34 cellular contexts compared by ENCODE assay signal in the genomic region with DNA sequence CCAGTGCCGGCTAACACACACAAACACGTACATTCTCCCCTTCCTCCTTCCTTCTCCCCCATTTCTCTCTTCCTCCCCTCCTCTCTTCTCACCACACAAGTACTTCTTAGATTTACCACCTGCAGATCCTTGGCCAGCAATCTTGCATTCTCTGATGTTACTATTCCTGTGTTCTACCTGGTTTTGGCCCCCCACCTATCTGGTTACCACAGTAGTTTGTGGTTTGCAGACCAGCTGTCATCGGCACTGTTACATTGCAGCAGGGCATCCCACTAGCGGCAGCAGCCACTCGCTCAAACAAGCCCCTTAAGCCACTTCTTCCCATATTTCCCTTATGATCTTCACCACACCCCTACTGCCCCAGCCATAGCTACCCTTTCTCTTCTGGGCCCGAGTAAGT. TPM values are rescaled to one million over a fixed set of nuclear protein-coding genes. Genes with fewer than 3 reads are reported as not detected.
DNase-seq lines count a peak whose midpoint lies in the region; ATAC-seq, FAIRE-seq and TF ChIP-seq lines count a peak whose summit lies in the region.
"Had no signal": no experiment of that assay in that cellular context is flagged by ENCODE, and none has a peak within 500 bp of the region (broad histone marks: within the 10 kb centered on the region; RNA-seq: fewer than 3 reads in every experiment).

No MANE protein-coding gene starts in this region.

- FAIRE-seq in HepG2 (lab: Jason Lieb, UNC), result no peak
- FAIRE-seq in GM12891 (lab: Jason Lieb, UNC), result no peak
- FAIRE-seq: H1, RCC 7860 had no signal

- H3K4me2 ChIP-seq in HepG2 (ENCODE audit: low read depth, low read length), result no peak overlapping the region
- peak overlapping the region; percentile 55 for H3K4me2 ChIP-seq in PC-3 (ENCODE audit: low read length)

- no peak overlapping the region for H3K4me3 Mint-ChIP-seq in dendritic cell treated with granulocyte-macrophage colony-stimulating factor and Interleukin-4, amounts not matched to agents 40 ng/mL and 50 ng/mL, for 4 days
- H3K4me3 Mint-ChIP-seq in type B pancreatic cell, result peak overlapping the region; percentile 67
- H3K4me3 Mint-ChIP-seq: activated CD8-positive, alpha-beta T cell treated with anti-CD3 and anti-CD28 coated beads for 36 hours; brain; mesothelial cell of epicardium; T-cell had no signal

- no peak for TF ChIP-seq RAD21 in HepG2 (CRISPR knock-in tag; IDR thresholded peaks at IDR 0.05)

- TF ChIP-seq POLR2A in HepG2 (IDR thresholded peaks at IDR 0.05; ENCODE audit: insufficient read depth in 1 of 2, low read depth in 2 of 2, low read length in 2 of 2), result no peak
- TF ChIP-seq POLR2A in right lobe of liver (IDR thresholded peaks at IDR 0.05), result no peak
- TF ChIP-seq POLR2A in GM12891 (IDR thresholded peaks at IDR 0.05; ENCODE audit: low read depth, low read length), result no peak

- peaks cover 7% of the 10 kb centered on the region for H3K27me3 Mint-ChIP-seq in dendritic cell treated with granulocyte-macrophage colony-stimulating factor and Interleukin-4, amounts not matched to agents 40 ng/mL and 50 ng/mL, for 4 days
- no peaks in the 10 kb centered on the region for H3K27me3 Mint-ChIP-seq in type B pancreatic cell
- H3K27me3 Mint-ChIP-seq: activated CD8-positive, alpha-beta T cell treated with anti-CD3 and anti-CD28 coated beads for 36 hours; T-cell had no signal

- H3K4me1 Mint-ChIP-seq in dendritic cell treated with granulocyte-macrophage colony-stimulating factor and Interleukin-4, amounts not matched to agents 40 ng/mL and 50 ng/mL, for 4 days (ENCODE audit: low read depth), result peaks cover 49% of the 10 kb centered on the region
- peaks cover 32% of the 10 kb centered on the region for H3K4me1 Mint-ChIP-seq in type B pancreatic cell (ENCODE audit: unreplicated experiment)

- H3K4me3 ChIP-seq in HepG2 (replicated peaks in 1 of 3; ENCODE audit: insufficient read depth in 1 of 3, low read depth in 2 of 3, low read length in 3 of 3) (no peak overlapping the region), right lobe of liver (no peak overlapping the region), PC-3 (ENCODE audit: low read length) (no peak overlapping the region), left lung (no peak overlapping the region)
- H3K4me3 ChIP-seq: BLaER1 treated with 17β-estradiol and CSF1 and Interleukin-3, amounts not matched to agents 10 nM and 100 nM; SJSA1; transverse colon had no signal

- H3K27ac ChIP-seq in HepG2 (ENCODE audit: extremely low read length, insufficient read depth, low read length) (no peak overlapping the region), right lobe of liver (no peak overlapping the region), PC-3 (ENCODE audit: low read length) (peak overlapping the region; percentile 51), left lung (no peak overlapping the region)
- H3K27ac ChIP-seq: BLaER1 treated with 17β-estradiol and CSF1 and Interleukin-3, amounts not matched to agents 10 nM and 100 nM; HL-60; SJSA1; transverse colon had no signal

- H3F3A ChIP-seq in PC-3 (ENCODE audit: low read length, unreplicated experiment), result peaks cover 10% of the 10 kb centered on the region

- TF ChIP-seq CTCF in HepG2 (CRISPR knock-in tag; IDR thresholded peaks at IDR 0.05), result no peak
- TF ChIP-seq CTCF in right lobe of liver (IDR thresholded peaks at IDR 0.05), result no peak
- no peak for TF ChIP-seq CTCF in PC-3 (conservative IDR thresholded peaks at IDR 0.05; ENCODE audit: low read depth, low read length)
- TF ChIP-seq CTCF in type B pancreatic cell (conservative IDR thresholded peaks at IDR 0.05), result no peak
- TF ChIP-seq CTCF in left lung (IDR thresholded peaks at IDR 0.05), result no peak

- peaks cover 35% of the 10 kb centered on the region for H3K4me1 ChIP-seq in HepG2 (ENCODE audit: insufficient read depth, low read length)
- peaks cover 0 to 20% (median 4%) of the 10 kb centered on the region in 4 donors for H3K4me1 ChIP-seq in right lobe of liver
- H3K4me1 ChIP-seq in PC-3 (ENCODE audit: insufficient read depth, low read length), result peaks cover 77% of the 10 kb centered on the region
- peaks cover 0 to 27% of the 10 kb centered on the region in 2 donors for H3K4me1 ChIP-seq in left lung

- H4K20me1 ChIP-seq in HepG2 (ENCODE audit: insufficient read depth, low read length), result 0 out of 2 replicates have a peak, but pooled peaks cover 4% of the 10 kb centered on the region
- H4K20me1 ChIP-seq in PC-3 (ENCODE audit: low read length), result no peaks in the 10 kb centered on the region

- no peak overlapping the region for H2AFZ ChIP-seq in HepG2 (ENCODE audit: low read length)
- H2AFZ ChIP-seq in PC-3 (ENCODE audit: low read length), result no peak overlapping the region

- POLR2A ChIA-PET in HepG2 (lab: Yijun Ruan, JAX), result no interaction called here
- POLR2A ChIA-PET in PC-3 (lab: Charles Lee; ENCODE audit: unreplicated experiment), result interaction anchor here (0.6 to 1.2 kb wide), 2 partner anchors 12 to 49 kb away, joined by 3 to 5 read pairs; no protein-coding TSS in a partner anchor

- peak overlapping the region; percentile 4 for H3K27ac Mint-ChIP-seq in dendritic cell treated with granulocyte-macrophage colony-stimulating factor and Interleukin-4, amounts not matched to agents 40 ng/mL and 50 ng/mL, for 4 days
- peak overlapping the region; percentile 92 for H3K27ac Mint-ChIP-seq in type B pancreatic cell
- H3K27ac Mint-ChIP-seq: activated CD8-positive, alpha-beta T cell treated with anti-CD3 and anti-CD28 coated beads for 36 hours; brain; mesothelial cell of epicardium; T-cell had no signal

- in situ Hi-C loops in HepG2 (cut with HindIII; ENCODE audit: extremely low pct_ligation_motif_present, low pct_unique_long_range_greater_than_20kb), result no loop called here

- H3K27me3 ChIP-seq in HepG2 (ENCODE audit: control insufficient read depth in 1 of 2, insufficient read depth in 2 of 2, low read length in 2 of 2) (no peaks in the 10 kb centered on the region; a peak in 1 of 5 replicates), right lobe of liver (no peaks in the 10 kb centered on the region), PC-3 (ENCODE audit: low read length) (no peaks in the 10 kb centered on the region), left lung (no peaks in the 10 kb centered on the region)
- H3K27me3 ChIP-seq: BLaER1 treated with 17β-estradiol and CSF1 and Interleukin-3, amounts not matched to agents 10 nM and 100 nM; SJSA1; transverse colon had no signal

- ATAC-seq in HepG2 (no peak), right lobe of liver (no peak), PC-3 (no peak), left lung (no peak), GM18511 (IDR thresholded peaks at IDR 0.05; ENCODE audit: unreplicated experiment) (no peak)
- ATAC-seq: activated CD8-positive, alpha-beta T cell treated with anti-CD3 and anti-CD28 coated beads for 36 hours; T-cell had no signal

- H3K9me2 ChIP-seq in PC-3 (replicated peaks; ENCODE audit: low read length), result no peaks in the 10 kb centered on the region

- H3K9me3 Mint-ChIP-seq in dendritic cell treated with granulocyte-macrophage colony-stimulating factor and Interleukin-4, amounts not matched to agents 40 ng/mL and 50 ng/mL, for 4 days, result no peaks in the 10 kb centered on the region
- no peaks in the 10 kb centered on the region for H3K9me3 Mint-ChIP-seq in type B pancreatic cell
- H3K9me3 Mint-ChIP-seq: activated CD8-positive, alpha-beta T cell treated with anti-CD3 and anti-CD28 coated beads for 36 hours; brain; mesothelial cell of epicardium; naive B cell; T-cell had no signal

- CTCF ChIA-PET in HepG2 (lab: Yijun Ruan, JAX; ENCODE audit: low intra/inter-chr PET ratio, low total read pairs), result no interaction called here
- CTCF ChIA-PET in PC-3 (lab: Charles Lee), result interaction anchor here (0.8 kb wide), 1 partner anchor 32 kb away, joined by 3 read pairs; no protein-coding TSS in a partner anchor

- peaks cover 64% of the 10 kb centered on the region for H3K36me3 Mint-ChIP-seq in dendritic cell treated with granulocyte-macrophage colony-stimulating factor and Interleukin-4, amounts not matched to agents 40 ng/mL and 50 ng/mL, for 4 days (ENCODE audit: low read depth)
- peaks cover 30% of the 10 kb centered on the region for H3K36me3 Mint-ChIP-seq in type B pancreatic cell

- H3K9ac ChIP-seq in HepG2 (ENCODE audit: insufficient read depth, low read depth, low read length) (no peak overlapping the region), PC-3 (ENCODE audit: low read length) (no peak overlapping the region)
- H3K9ac ChIP-seq: BLaER1 treated with 17β-estradiol and CSF1 and Interleukin-3, amounts not matched to agents 10 nM and 100 nM had no signal

- H3K36me3 ChIP-seq in HepG2 (replicated peaks in 1 of 2; ENCODE audit: control insufficient read depth in 1 of 2, insufficient read depth in 2 of 2, low read length in 2 of 2) (peaks cover 19 to 49% of the 10 kb centered on the region in 2 experiments), right lobe of liver (peaks cover 0 to 57% (median 26%) of the 10 kb centered on the region in 4 donors), PC-3 (ENCODE audit: low read depth, low read length) (peaks cover 19% of the 10 kb centered on the region), left lung (peaks cover 0 to 54% of the 10 kb centered on the region in 2 donors)

- no TSS peak for BruUV-seq in HepG2 (replicated peaks; lab: Mats Ljungman, UMichigan)
- BruUV-seq in PC-3 (replicated peaks; lab: Mats Ljungman, UMichigan), result no TSS peak

- intact Hi-C loops in HepG2 (cut with micrococcal nuclease; ENCODE audit: unreplicated experiment) (no loop called here), right lobe of liver (cut with DNase I) (no loop called here), PC-3 (cut with micrococcal nuclease) (no loop called here), left lung (cut with DNase I) (no loop called here)
- intact Hi-C loops in dendritic cell treated with granulocyte-macrophage colony-stimulating factor and Interleukin-4, amounts not matched to agents 40 ng/mL and 50 ng/mL, for 4 days (cut with micrococcal nuclease), result no loop called here

- DNase-seq in HepG2 (ENCODE audit: low spot score), result no peak
- no peak for DNase-seq in right lobe of liver
- DNase-seq in PC-3, result no peak
- DNase-seq in type B pancreatic cell (ENCODE audit: extremely low spot score, unreplicated experiment), result no peak
- no peak for DNase-seq in left lung
- DNase-seq in GM12891 (ENCODE audit: insufficient read length, low spot score), result no peak
- DNase-seq: activated CD4-positive, alpha-beta T cell treated with anti-CD3 and anti-CD28 coated beads for 1 hour; activated CD8-positive, alpha-beta T cell treated with anti-CD3 and anti-CD28 coated beads for 36 hours; activated effector memory CD4-positive, alpha-beta T cell treated with anti-CD3 and anti-CD28 coated beads, Interleukin-2, amount 50 U/mL, for 16 hours; activated T-cell treated with anti-CD3 and anti-CD28 coated beads for 4 hours; Calu3; cerebellar nuclear complex; DND-41; glutamatergic neuron; islet precursor cell; naive B cell; NCI-H1048; NCI-H187 treated with DMSO at 0.1 percent for 48 hours; NCI-H526 treated with DMSO at 0.1 percent for 48 hours; T-cell; transverse colon had no signal

- no peak for TF ChIP-seq EP300 in HepG2 (IDR thresholded peaks at IDR 0.05; ENCODE audit: low read depth in 2 of 2, low read length in 2 of 2)
- TF ChIP-seq EP300 in HepG2 (CRISPR knock-in tag; IDR thresholded peaks at IDR 0.05; ENCODE audit: borderline replicate concordance), result no peak

- H3K9me3 ChIP-seq in HepG2 (ENCODE audit: low read length) (no peaks in the 10 kb centered on the region), right lobe of liver (no peaks in the 10 kb centered on the region), PC-3 (ENCODE audit: low read length) (no peaks in the 10 kb centered on the region), left lung (no peaks in the 10 kb centered on the region)
- H3K9me3 ChIP-seq: SJSA1, transverse colon had no signal

- WGBS in HepG2 (ENCODE audit: low lambda C conversion rate), result 96% methylated on average over 6 of the region's 6 CpGs
- 70% methylated on average over 6 of the region's 6 CpGs for WGBS in right lobe of liver (ENCODE audit: insufficient coverage, low coverage, low lambda C conversion rate, missing lambda C conversion rate)

- H3K79me2 ChIP-seq in HepG2 (ENCODE audit: insufficient read depth, low read length) (peaks cover 11% of the 10 kb centered on the region), PC-3 (ENCODE audit: low read length) (peaks cover 16% of the 10 kb centered on the region)

RNA-seq across cellular contexts. Expression of a gene that starts 3.9 kb away (rescaled TPM):
- total RNA-seq in HepG2 (2016; rRNA removed; fragmentation: Illumina TruSeq; extraction: Trizol) (16.1 and 22.8 TPM in 2 replicates), right lobe of liver (10 to 100 TPM; 12.7 to 38.1 (median 18.5) TPM), PC-3 (2014; rRNA removed) (9.1 and 9.6 TPM in 2 replicates), type B pancreatic cell (ENCODE audit: low replicate concordance) (34.1 and 71.0 TPM in 2 replicates), left lung (10 to 100 TPM; 33.6 to 51.0 TPM)
- 1.9 and 2.6 TPM in 2 replicates for total RNA-seq in HepG2 (2016; cell fraction: cytosol; rRNA removed; fragmentation: Illumina TruSeq; extraction: Trizol; ENCODE audit: low read depth)
- 13.5 and 23.6 TPM in 2 replicates for total RNA-seq in HepG2 (2016; cell fraction: insoluble cytoplasmic fraction; rRNA removed; fragmentation: Illumina TruSeq; extraction: Trizol)
- total RNA-seq in HepG2 (2016; cell fraction: membrane; rRNA removed; fragmentation: Illumina TruSeq; extraction: Trizol), result 5.5 and 6.1 TPM in 2 replicates
- total RNA-seq in HepG2 (2016; cell fraction: nucleus; rRNA removed; fragmentation: Illumina TruSeq; extraction: Trizol), result 15.3 and 18.4 TPM in 2 replicates
- polyA plus RNA-seq in HepG2 (2011; rRNA removed), result 47.5 and 48.1 TPM in 2 replicates
- polyA plus RNA-seq in HepG2 (2011; cell fraction: cytosol; rRNA removed), result 40.5 and 42.2 TPM in 2 replicates
- 28.4 and 31.8 TPM in 2 replicates for polyA plus RNA-seq in HepG2 (2011; cell fraction: nucleus; rRNA removed)
- polyA plus RNA-seq in HepG2 (2012), result 28.4 and 31.9 TPM in 2 replicates
- polyA plus RNA-seq in HepG2 (2016; cell fraction: cytosol; fragmentation: Illumina TruSeq; extraction: Trizol; ENCODE audit: low read depth), result 4.3 and 5.4 TPM in 2 replicates
- polyA plus RNA-seq in HepG2 (2016; cell fraction: insoluble cytoplasmic fraction; fragmentation: Illumina TruSeq; extraction: Trizol; ENCODE audit: low read depth), result 31.7 and 36.0 TPM in 2 replicates
- polyA plus RNA-seq in HepG2 (2016; cell fraction: membrane; fragmentation: Illumina TruSeq; extraction: Trizol; ENCODE audit: low read depth), result 10.4 and 12.8 TPM in 2 replicates
- 27.4 and 28.0 TPM in 2 replicates for polyA plus RNA-seq in HepG2 (2016; cell fraction: nucleus; fragmentation: Illumina TruSeq; extraction: Trizol; ENCODE audit: insufficient read depth, low read depth)
- 45.6 and 63.5 TPM in 2 replicates for polyA minus RNA-seq in HepG2 (2011; rRNA and poly(A)+ RNA removed; ENCODE audit: low replicate concordance)
- 14.6 and 19.0 TPM in 2 replicates for polyA minus RNA-seq in HepG2 (2011; cell fraction: cytosol; rRNA and poly(A)+ RNA removed)
- polyA minus RNA-seq in HepG2 (2011; cell fraction: nucleus; rRNA and poly(A)+ RNA removed), result 26.9 and 36.6 TPM in 2 replicates
- 7.3 TPM for polyA plus RNA-seq in GM12891 (2012; ENCODE audit: low read depth, missing spikeins)

RNA-seq across cellular contexts. Expression of a gene that starts 13.0 kb away (rescaled TPM):
- total RNA-seq in HepG2 (2016; rRNA removed; fragmentation: Illumina TruSeq; extraction: Trizol) (385 and 558 TPM in 2 replicates), right lobe of liver (100 to 1,000 TPM; 107 to 249 (median 133) TPM), PC-3 (2014; rRNA removed) (228 and 258 TPM in 2 replicates), type B pancreatic cell (ENCODE audit: low replicate concordance) (191 and 228 TPM in 2 replicates), left lung (100 to 1,000 TPM; 220 to 251 TPM)
- total RNA-seq in HepG2 (2016; cell fraction: cytosol; rRNA removed; fragmentation: Illumina TruSeq; extraction: Trizol; ENCODE audit: low read depth), result 148 and 149 TPM in 2 replicates
- total RNA-seq in HepG2 (2016; cell fraction: insoluble cytoplasmic fraction; rRNA removed; fragmentation: Illumina TruSeq; extraction: Trizol), result 449 and 577 TPM in 2 replicates
- 133 and 150 TPM in 2 replicates for total RNA-seq in HepG2 (2016; cell fraction: membrane; rRNA removed; fragmentation: Illumina TruSeq; extraction: Trizol)
- total RNA-seq in HepG2 (2016; cell fraction: nucleus; rRNA removed; fragmentation: Illumina TruSeq; extraction: Trizol), result 382 and 439 TPM in 2 replicates
- polyA plus RNA-seq in HepG2 (2011; rRNA removed), result 508 and 626 TPM in 2 replicates
- polyA plus RNA-seq in HepG2 (2011; cell fraction: cytosol; rRNA removed), result 1,110 and 1,232 TPM in 2 replicates
- 187 and 222 TPM in 2 replicates for polyA plus RNA-seq in HepG2 (2011; cell fraction: nucleus; rRNA removed)
- 327 and 493 TPM in 2 replicates for polyA plus RNA-seq in HepG2 (2012)
- polyA plus RNA-seq in HepG2 (2016; cell fraction: cytosol; fragmentation: Illumina TruSeq; extraction: Trizol; ENCODE audit: low read depth), result 141 and 152 TPM in 2 replicates
- 395 and 434 TPM in 2 replicates for polyA plus RNA-seq in HepG2 (2016; cell fraction: insoluble cytoplasmic fraction; fragmentation: Illumina TruSeq; extraction: Trizol; ENCODE audit: low read depth)
- polyA plus RNA-seq in HepG2 (2016; cell fraction: membrane; fragmentation: Illumina TruSeq; extraction: Trizol; ENCODE audit: low read depth), result 122 and 125 TPM in 2 replicates
- 602 and 624 TPM in 2 replicates for polyA plus RNA-seq in HepG2 (2016; cell fraction: nucleus; fragmentation: Illumina TruSeq; extraction: Trizol; ENCODE audit: insufficient read depth, low read depth)
- 261 and 460 TPM in 2 replicates for polyA minus RNA-seq in HepG2 (2011; rRNA and poly(A)+ RNA removed; ENCODE audit: low replicate concordance)
- polyA minus RNA-seq in HepG2 (2011; cell fraction: cytosol; rRNA and poly(A)+ RNA removed), result 132 TPM in 2 replicates
- 79.2 and 94.7 TPM in 2 replicates for polyA minus RNA-seq in HepG2 (2011; cell fraction: nucleus; rRNA and poly(A)+ RNA removed)
- polyA plus RNA-seq in GM12891 (2012; ENCODE audit: low read depth, missing spikeins), result 280 TPM

RNA-seq across cellular contexts. Expression of a gene that starts 42.1 kb away (rescaled TPM):
- not detected in 2 replicates for total RNA-seq in HepG2 (2016; rRNA removed; fragmentation: Illumina TruSeq; extraction: Trizol)
- not detected in 2 replicates for total RNA-seq in HepG2 (2016; cell fraction: cytosol; rRNA removed; fragmentation: Illumina TruSeq; extraction: Trizol; ENCODE audit: low read depth)
- not detected in 2 replicates for total RNA-seq in HepG2 (2016; cell fraction: insoluble cytoplasmic fraction; rRNA removed; fragmentation: Illumina TruSeq; extraction: Trizol)
- total RNA-seq in HepG2 (2016; cell fraction: membrane; rRNA removed; fragmentation: Illumina TruSeq; extraction: Trizol), result not detected in 2 replicates
- not detected in 2 replicates for total RNA-seq in HepG2 (2016; cell fraction: nucleus; rRNA removed; fragmentation: Illumina TruSeq; extraction: Trizol)
- not detected in 2 replicates for polyA plus RNA-seq in HepG2 (2011; rRNA removed)
- polyA plus RNA-seq in HepG2 (2011; cell fraction: cytosol; rRNA removed), result not detected in 2 replicates
- not detected in 2 replicates for polyA plus RNA-seq in HepG2 (2011; cell fraction: nucleus; rRNA removed)
- polyA plus RNA-seq in HepG2 (2012), result not detected in 2 replicates
- not detected in 2 replicates for polyA plus RNA-seq in HepG2 (2016; cell fraction: cytosol; fragmentation: Illumina TruSeq; extraction: Trizol; ENCODE audit: low read depth)
- polyA plus RNA-seq in HepG2 (2016; cell fraction: insoluble cytoplasmic fraction; fragmentation: Illumina TruSeq; extraction: Trizol; ENCODE audit: low read depth), result not detected in 2 replicates
- polyA plus RNA-seq in HepG2 (2016; cell fraction: membrane; fragmentation: Illumina TruSeq; extraction: Trizol; ENCODE audit: low read depth), result not detected in 2 replicates
- not detected in 2 replicates for polyA plus RNA-seq in HepG2 (2016; cell fraction: nucleus; fragmentation: Illumina TruSeq; extraction: Trizol; ENCODE audit: insufficient read depth, low read depth)
- polyA minus RNA-seq in HepG2 (2011; rRNA and poly(A)+ RNA removed; ENCODE audit: low replicate concordance), result not detected in 2 replicates
- polyA minus RNA-seq in HepG2 (2011; cell fraction: cytosol; rRNA and poly(A)+ RNA removed), result not detected in 2 replicates
- polyA minus RNA-seq in HepG2 (2011; cell fraction: nucleus; rRNA and poly(A)+ RNA removed), result not detected in 2 replicates
- total RNA-seq in right lobe of liver, result not detected
- not detected in 2 replicates for total RNA-seq in PC-3 (2014; rRNA removed)
- total RNA-seq in type B pancreatic cell (ENCODE audit: low replicate concordance), result not detected in 2 replicates
- not detected for total RNA-seq in left lung
- not detected for polyA plus RNA-seq in GM12891 (2012; ENCODE audit: low read depth, missing spikeins)
- total RNA-seq: activated CD8-positive, alpha-beta T cell treated with anti-CD3 and anti-CD28 coated beads for 36 hours; Calu3; H1; LHCN-M2; liver; mesothelial cell of epicardium; omental fat pad; SJSA1; T-cell; transverse colon had no signal
- polyA plus RNA-seq: adipose tissue, H1, liver had no signal
